ENCODE assay signal across 11 cellular contexts in genomic region chr5:135880278-135880677, GRCh38. TPM values are rescaled to one million over a fixed set of nuclear protein-coding genes. Genes with fewer than 3 reads are reported as not detected.
A peak's percentile ranks its signal among the peaks of the same experiment; 100 is the strongest.
DNase-seq lines count a peak whose midpoint lies in the region; ATAC-seq, FAIRE-seq and TF ChIP-seq lines count a peak whose summit lies in the region.
"Had no signal": no experiment of that assay in that cellular context is flagged by ENCODE, and none has a peak within 500 bp of the region (broad histone marks: within the 10 kb centered on the region; RNA-seq: fewer than 3 reads in every experiment).

No MANE protein-coding gene starts in this region.

- H3K4me1 ChIP-seq in GM12878 (ENCODE audit: control insufficient read depth, insufficient read depth, low read length) (no peaks in the 10 kb centered on the region), uterus (no peaks in the 10 kb centered on the region)

- H3K27ac ChIP-seq in GM12878 (ENCODE audit: control insufficient read depth, insufficient read depth) (no peak overlapping the region), uterus (no peak overlapping the region)
- H3K27ac ChIP-seq: BLaER1 treated with 17β-estradiol and CSF1 and Interleukin-3, amounts not matched to agents 10 nM and 100 nM had no signal

- TF ChIP-seq POLR2A in GM12878 (IDR thresholded peaks at IDR 0.05; ENCODE audit: low read depth, low read length) (no peak), uterus (IDR thresholded peaks at IDR 0.05) (no peak)

- POLR2A ChIA-PET in GM12878 (lab: Charles Lee), result no interaction called here

- 0% methylated on average over 3 of the region's 3 CpGs for WGBS in GM12878 (ENCODE audit: insufficient coverage, insufficient replicate concordance, low lambda C conversion rate, missing lambda C conversion rate)

- no peak for TF ChIP-seq EP300 in GM12878 (IDR thresholded peaks at IDR 0.05; ENCODE audit: borderline replicate concordance in 1 of 2, control insufficient read depth in 1 of 2, low read depth in 2 of 2, low read length in 2 of 2)

- H3K4me2 ChIP-seq in GM12878 (ENCODE audit: control insufficient read depth, insufficient read depth), result no peak overlapping the region
- H3K4me2 ChIP-seq: BLaER1 treated with 17β-estradiol and CSF1 and Interleukin-3, amounts not matched to agents 10 nM and 100 nM had no signal

- TF ChIP-seq RAD21 in GM12878 (IDR thresholded peaks at IDR 0.05; ENCODE audit: insufficient read depth, low read depth, low read length), result no peak

- RAD21 ChIA-PET in GM12878 (lab: Charles Lee; ENCODE audit: unreplicated experiment), result no interaction called here

- CTCF ChIA-PET in GM12878 (lab: Yijun Ruan, JAX), result interaction anchor here (0.8 kb wide), 1 partner anchor 18 kb away, joined by 3 read pairs; no protein-coding TSS in a partner anchor

- H4K20me1 ChIP-seq in GM12878 (ENCODE audit: control insufficient read depth, insufficient read depth), result no peaks in the 10 kb centered on the region

- DNase-seq in NCI-H82 (lab: John Stamatoyannopoulos, UW) (peak; percentile 25), NCI-H82 treated with DMSO at 0.1 percent for 48 hours (lab: John Stamatoyannopoulos, UW; ENCODE audit: unreplicated experiment) (no peak), HuH-7.5 (ENCODE audit: low spot score) (peak; percentile 52), GM12878 (ENCODE audit: low read depth, low spot score) (no peak), retinal pigment epithelial cell (ENCODE audit: low read depth) (no peak), uterus (no peak), T-helper 9 cell (no peak)
- DNase-seq: KG1; stimulated activated naive CD4-positive, alpha-beta T cell had no signal

- H3K4me3 ChIP-seq in GM12878 (no peak overlapping the region), retinal pigment epithelial cell (ENCODE audit: low read length) (no peak overlapping the region), uterus (no peak overlapping the region)
- H3K4me3 ChIP-seq: BLaER1 treated with 17β-estradiol and CSF1 and Interleukin-3, amounts not matched to agents 10 nM and 100 nM had no signal

- no peaks in the 10 kb centered on the region for H3K9me3 ChIP-seq in GM12878 (replicated peaks; ENCODE audit: control insufficient read depth, insufficient read depth, low read length)
- H3K9me3 ChIP-seq in uterus, result no peaks in the 10 kb centered on the region
- H3K9me3 ChIP-seq: BLaER1 treated with 17β-estradiol and CSF1 and Interleukin-3, amounts not matched to agents 10 nM and 100 nM had no signal

- BruUV-seq in GM12878 (replicated peaks; lab: Mats Ljungman, UMichigan), result no TSS peak

- H3K9ac ChIP-seq in GM12878 (ENCODE audit: control insufficient read depth, insufficient read depth, low read length), result no peak overlapping the region
- H3K9ac ChIP-seq: BLaER1 treated with 17β-estradiol and CSF1 and Interleukin-3, amounts not matched to agents 10 nM and 100 nM had no signal

- SMC1A ChIA-PET in GM12878 (lab: Charles Lee; ENCODE audit: uncharacterized antibody, unreplicated experiment), result no interaction called here

- no peak overlapping the region for H2AFZ ChIP-seq in GM12878 (ENCODE audit: control insufficient read depth, low read depth, low read length)

- TF ChIP-seq CTCF in GM12878 (IDR thresholded peaks at IDR 0.05 in 2 of 3, conservative IDR thresholded peaks at IDR 0.05 in 1 of 3; ENCODE audit: control insufficient read depth in 2 of 3, extremely low read depth in 1 of 3, insufficient read depth in 1 of 3, low read depth in 3 of 3, low read length in 3 of 3) (0 out of 6 replicates have a peak, but pooled peaks of 2 of the 3 experiments have one; percentile 9 to 17), retinal pigment epithelial cell (conservative IDR thresholded peaks at IDR 0.05; ENCODE audit: low read depth, low read length) (peak; percentile 53), uterus (IDR thresholded peaks at IDR 0.05) (no peak)

- H3K36me3 ChIP-seq in GM12878 (ENCODE audit: control insufficient read depth in 2 of 2, insufficient read depth in 2 of 2, low read length in 1 of 2), result no peaks in the 10 kb centered on the region
- no peaks in the 10 kb centered on the region for H3K36me3 ChIP-seq in uterus
- H3K36me3 ChIP-seq: BLaER1 treated with 17β-estradiol and CSF1 and Interleukin-3, amounts not matched to agents 10 nM and 100 nM had no signal

- no peaks in the 10 kb centered on the region for H3K79me2 ChIP-seq in GM12878 (ENCODE audit: control insufficient read depth, insufficient read depth, low read length)

- H3K27me3 ChIP-seq in GM12878 (replicated peaks in 1 of 2; ENCODE audit: control insufficient read depth in 2 of 2, insufficient read depth in 2 of 2, low read length in 1 of 2) (no peaks in the 10 kb centered on the region), uterus (no peaks in the 10 kb centered on the region)

- in situ Hi-C loops in GM12878 (cut with MboI), result no loop called here

- intact Hi-C loops in GM12878 (cut with micrococcal nuclease; ENCODE audit: unreplicated experiment), result no loop called here
- intact Hi-C loops in uterus (cut with DNase I; ENCODE audit: low total_unique reads), result no loop called here

- no peak for FAIRE-seq in GM12878 (lab: Jason Lieb, UNC)

- ATAC-seq in GM12878, result peak; percentile 64
- ATAC-seq in GM21381 (IDR thresholded peaks at IDR 0.05; ENCODE audit: unreplicated experiment), result no peak

TF ChIP-seq in GM12878, 131 proteins besides CTCF, POLR2A, EP300 and RAD21:
- TF ChIP-seq CEBPZ (IDR thresholded peaks at IDR 0.05; ENCODE audit: low read depth, low read length) (no peak), BCL11A (IDR thresholded peaks at IDR 0.05; ENCODE audit: low read depth, low read length) (no peak)

RNA-seq across cellular contexts. Expression of gene IL9, which starts 15.4 kb away (rescaled TPM):
- not detected in 2 replicates for total RNA-seq in GM12878 (2013; cell fraction: nucleolus; rRNA removed)
- total RNA-seq in GM12878 (2014; rRNA removed) (not detected in 2 replicates), GM12878 (2014; rRNA removed; fragmentation: Illumina TruSeq; extraction: Trizol) (not detected in 2 replicates), GM12878 (2021) (not detected in 2 replicates), uterus (not detected)
- polyA plus RNA-seq in GM12878 (2011; ENCODE audit: low read depth), result not detected
- polyA plus RNA-seq in GM12878 (2011; rRNA removed) (not detected in 2 replicates), GM12878 (2014; fragmentation: Illumina TruSeq; extraction: Trizol) (not detected in 2 replicates), GM12878 (2014; fragmentation: Nextera tagmentation; extraction: Ambion mirVana) (not detected), GM12878 (2014; rRNA removed) (not detected in 2 replicates), GM12878 (2016; fragmentation: Nextera tagmentation; extraction: Ambion mirVana) (not detected)
- not detected in 2 replicates for polyA plus RNA-seq in GM12878 (2011; cell fraction: cytosol; rRNA removed)
- polyA plus RNA-seq in GM12878 (2011; cell fraction: nucleus; rRNA removed), result not detected in 2 replicates
- polyA plus RNA-seq in GM12878 (2012), result not detected in 2 replicates
- not detected in 2 replicates for polyA minus RNA-seq in GM12878 (2011; rRNA and poly(A)+ RNA removed)
- polyA minus RNA-seq in GM12878 (2011; cell fraction: cytosol; rRNA and poly(A)+ RNA removed), result not detected in 2 replicates
- polyA minus RNA-seq in GM12878 (2011; cell fraction: nucleus; rRNA and poly(A)+ RNA removed), result not detected in 2 replicates

RNA-seq across cellular contexts. Expression of gene SLC25A48, which starts 45.8 kb away (rescaled TPM):
- total RNA-seq in GM12878 (2013; cell fraction: nucleolus; rRNA removed), result not detected in 2 replicates
- total RNA-seq in GM12878 (2014; rRNA removed), result 0.06 TPM in 1 of 2 replicates, not detected in the other
- not detected in 2 replicates for total RNA-seq in GM12878 (2014; rRNA removed; fragmentation: Illumina TruSeq; extraction: Trizol)
- total RNA-seq in GM12878 (2021), result not detected in 2 replicates
- polyA plus RNA-seq in GM12878 (2011; ENCODE audit: low read depth), result not detected
- polyA plus RNA-seq in GM12878 (2011; rRNA removed), result not detected in 2 replicates
- not detected in 2 replicates for polyA plus RNA-seq in GM12878 (2011; cell fraction: cytosol; rRNA removed)
- 0.07 TPM in 1 of 2 replicates, not detected in the other for polyA plus RNA-seq in GM12878 (2011; cell fraction: nucleus; rRNA removed)
- 0.07 TPM in 1 of 2 replicates, not detected in the other for polyA plus RNA-seq in GM12878 (2012)
- polyA plus RNA-seq in GM12878 (2014; fragmentation: Illumina TruSeq; extraction: Trizol), result not detected in 2 replicates
- not detected for polyA plus RNA-seq in GM12878 (2014; fragmentation: Nextera tagmentation; extraction: Ambion mirVana)
- not detected in 2 replicates for polyA plus RNA-seq in GM12878 (2014; rRNA removed)
- not detected for polyA plus RNA-seq in GM12878 (2016; fragmentation: Nextera tagmentation; extraction: Ambion mirVana)
- not detected in 2 replicates for polyA minus RNA-seq in GM12878 (2011; rRNA and poly(A)+ RNA removed)
- polyA minus RNA-seq in GM12878 (2011; cell fraction: cytosol; rRNA and poly(A)+ RNA removed), result not detected in 2 replicates
- not detected in 2 replicates for polyA minus RNA-seq in GM12878 (2011; cell fraction: nucleus; rRNA and poly(A)+ RNA removed)
- total RNA-seq in uterus, result under 1 TPM in 1 of 4 donors, not detected in 3; 0.14 TPM

Comparison
In these comparisons a context has a peak if more than half of its experiments do, and no peak if none do; other contexts are left out.
1. DNase-seq: peak in NCI-H82 (single experiment) and HuH-7.5 (single experiment); none in NCI-H82 treated with DMSO at 0.1 percent for 48 hours (single experiment), GM12878 (single experiment), retinal pigment epithelial cell (single experiment), uterus (0 of 2) and T-helper 9 cell (single experiment).
2. CTCF ChIP-seq: peak in GM12878 (2 of 3) and retinal pigment epithelial cell (single experiment); none in uterus (0 of 4).